ENCODE assay signal across 10 cellular contexts in the genomic region with DNA sequence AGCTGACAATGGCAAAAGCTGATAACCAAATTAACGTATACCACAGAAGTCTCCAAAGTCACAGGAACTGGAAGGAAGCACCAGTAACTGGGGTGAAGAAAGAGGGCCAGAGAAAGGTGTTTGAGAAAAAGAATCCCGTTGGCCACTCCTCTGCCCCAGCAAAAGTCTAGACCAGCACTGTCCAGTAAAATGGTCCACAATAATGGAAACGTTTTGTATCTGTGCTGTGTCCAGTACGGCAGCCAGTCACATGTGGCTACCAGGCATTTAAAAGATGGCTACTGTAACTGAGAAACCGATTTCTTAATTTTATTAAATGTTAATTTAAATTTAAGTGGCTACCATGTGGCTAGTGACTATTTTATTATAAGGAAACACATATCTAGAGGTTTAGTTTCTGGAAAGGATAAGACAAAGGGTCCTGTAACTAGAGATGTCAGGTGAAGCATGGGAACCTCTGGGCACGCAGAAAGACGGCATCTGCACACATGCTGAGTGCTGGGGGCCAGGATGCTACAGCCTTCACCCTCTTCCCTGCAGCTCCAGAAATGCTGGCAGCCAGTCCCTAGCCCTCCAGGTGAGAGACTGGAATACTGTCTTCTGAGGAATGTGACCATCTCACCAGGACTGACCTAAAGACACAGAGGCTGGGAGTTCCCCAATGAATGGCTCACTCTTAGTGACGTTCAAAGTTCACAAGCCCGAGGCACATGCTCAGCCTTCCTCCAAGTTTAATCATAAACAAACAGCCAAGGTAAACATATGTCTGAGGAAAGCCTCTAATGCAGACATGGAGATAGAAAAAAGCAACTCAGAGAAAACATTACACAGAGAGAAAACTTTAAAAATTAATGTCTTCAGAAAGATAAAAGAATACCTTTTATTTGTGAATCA. TPM values are rescaled to one million over a fixed set of nuclear protein-coding genes. Genes with fewer than 3 reads are reported as not detected.
DNase-seq lines count a peak whose midpoint lies in the region; ATAC-seq and TF ChIP-seq lines count a peak whose summit lies in the region.
"Had no signal": no experiment of that assay in that cellular context is flagged by ENCODE, and none has a peak within 500 bp of the region (broad histone marks: within the 10 kb centered on the region; RNA-seq: fewer than 3 reads in every experiment).

No MANE protein-coding gene starts in this region.

- ATAC-seq in HG02588 (IDR thresholded peaks at IDR 0.05; ENCODE audit: unreplicated experiment) (no peak), Right ventricle myocardium superior (ENCODE audit: poor library complexity) (no peak)

- H3K4me1 ChIP-seq in mesendoderm (ENCODE audit: control insufficient read depth, low read depth, low read length) = peaks cover 6% of the 10 kb centered on the region
- H3K4me1 ChIP-seq in esophagus squamous epithelium = peaks cover 2 to 84% (median 39%) of the 10 kb centered on the region in 3 donors

- H3K9me3 ChIP-seq in esophagus squamous epithelium = no peaks in the 10 kb centered on the region

- TF ChIP-seq POLR2A in esophagus squamous epithelium (IDR thresholded peaks at IDR 0.05) = no peak

- no peak overlapping the region for H4K5ac ChIP-seq in mesendoderm (ENCODE audit: low read length)

- H3K9ac ChIP-seq in mesendoderm (ENCODE audit: low read length) = no peak overlapping the region

- no peaks in the 10 kb centered on the region for H3K79me2 ChIP-seq in mesendoderm (ENCODE audit: control insufficient read depth, insufficient read depth, low read length)

- H3K36me3 ChIP-seq in mesendoderm (ENCODE audit: control insufficient read depth, insufficient read depth, low read length) = no peaks in the 10 kb centered on the region
- H3K36me3 ChIP-seq in esophagus squamous epithelium = no peaks in the 10 kb centered on the region

- H3K4me3 ChIP-seq in choroid plexus epithelial cell (ENCODE audit: low read depth, low read length) = no peak overlapping the region
- H3K4me3 ChIP-seq in mesendoderm (ENCODE audit: low read length) = no peak overlapping the region
- H3K4me3 ChIP-seq in esophagus squamous epithelium = no peak overlapping the region

- no peak overlapping the region for H3K27ac ChIP-seq in mesendoderm (ENCODE audit: low read depth, low read length)
- no peak overlapping the region for H3K27ac ChIP-seq in esophagus squamous epithelium
- H3K27ac ChIP-seq in substantia nigra (ENCODE audit: low read depth, low read length, poor library complexity, severe bottlenecking) = no peak overlapping the region

- no peak overlapping the region for H3K4me2 ChIP-seq in mesendoderm (ENCODE audit: low read length)

- H2BK120ac ChIP-seq in mesendoderm (ENCODE audit: low read depth, low read length) = no peak overlapping the region

- intact Hi-C loops in esophagus squamous epithelium (cut with DNase I) = no loop called here
- intact Hi-C loops in Right ventricle myocardium superior (cut with DNase I) = no loop called here

- H4K8ac ChIP-seq in mesendoderm (ENCODE audit: low read depth, low read length) = no peak overlapping the region

- DNase-seq in AG08396 (ENCODE audit: low spot score) (peak; percentile 27), M059J (ENCODE audit: low read depth) (peak; percentile 74), choroid plexus epithelial cell (ENCODE audit: low read depth) (peak; percentile 94), mesendoderm (peak; percentile 75), esophagus squamous epithelium (lab: John Stamatoyannopoulos, UW) (no peak), substantia nigra (lab: John Stamatoyannopoulos, UW) (no peak), Right ventricle myocardium superior (no peak)
- DNase-seq: caudate nucleus; stimulated activated naive CD4-positive, alpha-beta T cell treated with Interleukin-2 at 50 U/mL for 16 hours had no signal

- no peak overlapping the region for H2AK5ac ChIP-seq in mesendoderm (ENCODE audit: low read length)

- no peak overlapping the region for H3K56ac ChIP-seq in mesendoderm (ENCODE audit: low read length)

- TF ChIP-seq CTCF in choroid plexus epithelial cell (conservative IDR thresholded peaks at IDR 0.05; ENCODE audit: low read depth, low read length) = no peak
- TF ChIP-seq CTCF in esophagus squamous epithelium (IDR thresholded peaks at IDR 0.05) = no peak

- no peak overlapping the region for H3K4ac ChIP-seq in mesendoderm (ENCODE audit: low read depth, low read length)

- no peak overlapping the region for H2BK15ac ChIP-seq in mesendoderm (replicated peaks; ENCODE audit: low read depth)

- no peak overlapping the region for H3K18ac ChIP-seq in mesendoderm (ENCODE audit: low read length)

- H3K23ac ChIP-seq in mesendoderm (ENCODE audit: low read length) = no peak overlapping the region

- H3K27me3 ChIP-seq in mesendoderm (ENCODE audit: insufficient read depth, low read length, poor library complexity) = no peaks in the 10 kb centered on the region
- H3K27me3 ChIP-seq in esophagus squamous epithelium = no peaks in the 10 kb centered on the region

- H2BK5ac ChIP-seq in mesendoderm (ENCODE audit: low read length) = no peak overlapping the region

- H3K79me1 ChIP-seq in mesendoderm (ENCODE audit: low read length) = no peaks in the 10 kb centered on the region

- no CpG with 5 or more reads among the region's 9 CpGs for WGBS in mesendoderm (ENCODE audit: extremely low coverage, insufficient coverage, low lambda C conversion rate)
- WGBS in esophagus squamous epithelium, 2 donors = 66 to 67% methylated on average over 9 of the region's 9 CpGs

RNA-seq across cellular contexts. Expression of a gene that starts 50.7 kb away (rescaled TPM):
- total RNA-seq in M059J (2014; rRNA removed; shearing (Covaris generic)) = 56.2 and 90.9 TPM in 2 replicates
- polyA plus RNA-seq in mesendoderm (2013, experiment 1 of 2) = 9.6 TPM
- 10.0 TPM for polyA plus RNA-seq in mesendoderm (2013, experiment 2 of 2)
- total RNA-seq in esophagus squamous epithelium (10 to 100 TPM; 59.7 to 92.7 (median 64.1) TPM), Right ventricle myocardium superior (94.1 TPM)

Comparison
In these comparisons a context has a peak if more than half of its experiments do, and no peak if none do; other contexts are left out.
1. DNase-seq: peak in AG08396 (single experiment), M059J (single experiment), choroid plexus epithelial cell (single experiment) and mesendoderm (single experiment); none in esophagus squamous epithelium (single experiment), substantia nigra (0 of 49) and Right ventricle myocardium superior (single experiment).